In genomic region chr6:6861346-6861745, GRCh38 we compare ENCODE assay signal across 21 cellular contexts.
"Had no signal": no experiment of that assay in that cellular context is flagged by ENCODE, and none has a peak within 500 bp of the region (broad histone marks: within the 10 kb centered on the region; RNA-seq: fewer than 3 reads in every experiment).

No MANE protein-coding gene starts in this region.

- H3K27ac Mint-ChIP-seq: natural killer cell; progenitor cell of endocrine pancreas; stimulated activated effector memory CD8-positive, alpha-beta T cell treated with anti-CD3 and anti-CD28 coated beads, Interleukin-12 subunit alpha, Interleukin-12 subunit beta, amount 100 ng/mL, for 72 hours had no signal

- H3K4me3 ChIP-seq: coronary artery, dorsolateral prefrontal cortex, heart right ventricle, pancreas, smooth muscle cell, suprapubic skin, thyroid gland had no signal

- H3K27me3 ChIP-seq: heart right ventricle, pancreas, suprapubic skin, thyroid gland had no signal

- FAIRE-seq: pancreas had no signal

- H3K36me3 ChIP-seq: heart right ventricle, pancreas, suprapubic skin, thyroid gland had no signal

- H3K36me3 Mint-ChIP-seq: natural killer cell; stimulated activated effector memory CD8-positive, alpha-beta T cell treated with anti-CD3 and anti-CD28 coated beads, Interleukin-12 subunit alpha, Interleukin-12 subunit beta, amount 100 ng/mL, for 72 hours had no signal

- H3K4me3 Mint-ChIP-seq: natural killer cell; stimulated activated effector memory CD8-positive, alpha-beta T cell treated with anti-CD3 and anti-CD28 coated beads, Interleukin-12 subunit alpha, Interleukin-12 subunit beta, amount 100 ng/mL, for 72 hours had no signal

- DNase-seq: caudate nucleus; dorsolateral prefrontal cortex; effector CD8-positive, alpha-beta T cell; foreskin melanocyte; heart right ventricle; islet precursor cell; left ventricle myocardium superior; mesendoderm; natural killer cell; occipital lobe; pancreas; right cardiac atrium; stimulated activated CD4-positive, alpha-beta T cell treated with anti-CD3 and anti-CD28 coated beads, Interleukin-4, amount 100 ng/mL, for 1 hour; stimulated activated CD8-positive, alpha-beta memory T cell treated with anti-CD3 and anti-CD28 coated beads, Interleukin-4, amount 100 ng/mL, for 48 hours; stimulated activated naive CD8-positive, alpha-beta T cell treated with anti-CD3 and anti-CD28 coated beads, Interleukin-15, Interleukin-2, amounts not matched to agents 100 U/mL and 50 U/mL, for 24 hours; thyroid gland had no signal

- H3K4me2 ChIP-seq: smooth muscle cell had no signal

- H3K27ac ChIP-seq: coronary artery, dorsolateral prefrontal cortex, heart right ventricle, pancreas, suprapubic skin, thyroid gland had no signal

- ATAC-seq: heart right ventricle; left ventricle myocardium superior; natural killer cell; pancreas; right cardiac atrium; stimulated activated effector memory CD8-positive, alpha-beta T cell treated with anti-CD3 and anti-CD28 coated beads, Interleukin-12 subunit alpha, Interleukin-12 subunit beta, amount 100 ng/mL, for 72 hours; stimulated activated naive CD8-positive, alpha-beta T cell treated with anti-CD3 and anti-CD28 coated beads, Interleukin-15, Interleukin-2, amounts not matched to agents 100 U/mL and 50 U/mL, for 24 hours had no signal

- H3K9me3 ChIP-seq: heart right ventricle, pancreas, suprapubic skin, thyroid gland had no signal

- H3K9me3 Mint-ChIP-seq: natural killer cell; stimulated activated effector memory CD8-positive, alpha-beta T cell treated with anti-CD3 and anti-CD28 coated beads, Interleukin-12 subunit alpha, Interleukin-12 subunit beta, amount 100 ng/mL, for 72 hours had no signal
